Comparison of ENCODE assay signal across 1 cellular context in the genomic region with DNA sequence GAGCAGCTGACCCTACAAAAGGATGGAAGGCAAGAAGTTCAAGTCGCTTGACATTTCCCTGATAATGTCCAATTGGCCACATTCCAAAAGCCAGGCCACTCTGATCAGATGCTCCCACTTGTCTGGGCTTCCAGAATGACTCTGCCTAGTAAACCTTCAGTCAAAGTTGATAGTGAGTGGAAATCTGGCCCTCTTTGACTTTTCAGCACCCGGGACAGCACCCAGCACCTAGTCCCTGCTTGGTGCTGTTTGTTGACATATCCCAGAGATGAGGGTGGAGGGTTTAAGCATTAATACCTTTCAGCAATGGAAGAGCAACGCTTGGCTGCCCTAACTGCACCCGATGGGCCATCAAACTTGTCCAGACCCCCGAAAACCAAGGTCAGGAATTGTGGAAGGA.
TF ChIP-seq lines count a peak whose summit lies in the region.

No MANE protein-coding gene starts in this region.

TF ChIP-seq in HepG2, 621 proteins besides CTCF, POLR2A, EP300 and RAD21 (continued from another document):
- 0 out of 2 replicates have a peak, but pooled peaks have one; percentile 52 for TF ChIP-seq ERF (CRISPR knock-in tag; IDR thresholded peaks at IDR 0.05)
- TF ChIP-seq, protein P1, sequence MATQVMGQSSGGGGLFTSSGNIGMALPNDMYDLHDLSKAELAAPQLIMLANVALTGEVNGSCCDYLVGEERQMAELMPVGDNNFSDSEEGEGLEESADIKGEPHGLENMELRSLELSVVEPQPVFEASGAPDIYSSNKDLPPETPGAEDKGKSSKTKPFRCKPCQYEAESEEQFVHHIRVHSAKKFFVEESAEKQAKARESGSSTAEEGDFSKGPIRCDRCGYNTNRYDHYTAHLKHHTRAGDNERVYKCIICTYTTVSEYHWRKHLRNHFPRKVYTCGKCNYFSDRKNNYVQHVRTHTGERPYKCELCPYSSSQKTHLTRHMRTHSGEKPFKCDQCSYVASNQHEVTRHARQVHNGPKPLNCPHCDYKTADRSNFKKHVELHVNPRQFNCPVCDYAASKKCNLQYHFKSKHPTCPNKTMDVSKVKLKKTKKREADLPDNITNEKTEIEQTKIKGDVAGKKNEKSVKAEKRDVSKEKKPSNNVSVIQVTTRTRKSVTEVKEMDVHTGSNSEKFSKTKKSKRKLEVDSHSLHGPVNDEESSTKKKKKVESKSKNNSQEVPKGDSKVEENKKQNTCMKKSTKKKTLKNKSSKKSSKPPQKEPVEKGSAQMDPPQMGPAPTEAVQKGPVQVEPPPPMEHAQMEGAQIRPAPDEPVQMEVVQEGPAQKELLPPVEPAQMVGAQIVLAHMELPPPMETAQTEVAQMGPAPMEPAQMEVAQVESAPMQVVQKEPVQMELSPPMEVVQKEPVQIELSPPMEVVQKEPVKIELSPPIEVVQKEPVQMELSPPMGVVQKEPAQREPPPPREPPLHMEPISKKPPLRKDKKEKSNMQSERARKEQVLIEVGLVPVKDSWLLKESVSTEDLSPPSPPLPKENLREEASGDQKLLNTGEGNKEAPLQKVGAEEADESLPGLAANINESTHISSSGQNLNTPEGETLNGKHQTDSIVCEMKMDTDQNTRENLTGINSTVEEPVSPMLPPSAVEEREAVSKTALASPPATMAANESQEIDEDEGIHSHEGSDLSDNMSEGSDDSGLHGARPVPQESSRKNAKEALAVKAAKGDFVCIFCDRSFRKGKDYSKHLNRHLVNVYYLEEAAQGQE (IDR thresholded peaks at IDR 0.05; ENCODE audit: borderline replicate concordance in 1 of 2, low read depth in 1 of 2, low read length in 2 of 2), result peak; percentile 85 to 97
- peak; percentile 35; the same call in 1 of the 2 replicates for TF ChIP-seq FOXK1 (CRISPR knock-in tag; IDR thresholded peaks at IDR 0.05; ENCODE audit: borderline replicate concordance, low read depth)
- TF ChIP-seq, protein P2, sequence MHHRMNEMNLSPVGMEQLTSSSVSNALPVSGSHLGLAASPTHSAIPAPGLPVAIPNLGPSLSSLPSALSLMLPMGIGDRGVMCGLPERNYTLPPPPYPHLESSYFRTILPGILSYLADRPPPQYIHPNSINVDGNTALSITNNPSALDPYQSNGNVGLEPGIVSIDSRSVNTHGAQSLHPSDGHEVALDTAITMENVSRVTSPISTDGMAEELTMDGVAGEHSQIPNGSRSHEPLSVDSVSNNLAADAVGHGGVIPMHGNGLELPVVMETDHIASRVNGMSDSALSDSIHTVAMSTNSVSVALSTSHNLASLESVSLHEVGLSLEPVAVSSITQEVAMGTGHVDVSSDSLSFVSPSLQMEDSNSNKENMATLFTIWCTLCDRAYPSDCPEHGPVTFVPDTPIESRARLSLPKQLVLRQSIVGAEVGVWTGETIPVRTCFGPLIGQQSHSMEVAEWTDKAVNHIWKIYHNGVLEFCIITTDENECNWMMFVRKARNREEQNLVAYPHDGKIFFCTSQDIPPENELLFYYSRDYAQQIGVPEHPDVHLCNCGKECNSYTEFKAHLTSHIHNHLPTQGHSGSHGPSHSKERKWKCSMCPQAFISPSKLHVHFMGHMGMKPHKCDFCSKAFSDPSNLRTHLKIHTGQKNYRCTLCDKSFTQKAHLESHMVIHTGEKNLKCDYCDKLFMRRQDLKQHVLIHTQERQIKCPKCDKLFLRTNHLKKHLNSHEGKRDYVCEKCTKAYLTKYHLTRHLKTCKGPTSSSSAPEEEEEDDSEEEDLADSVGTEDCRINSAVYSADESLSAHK (CRISPR knock-in tag; IDR thresholded peaks at IDR 0.05; ENCODE audit: borderline replicate concordance), result no peak
- TF ChIP-seq SAP130 (CRISPR knock-in tag; IDR thresholded peaks at IDR 0.05; ENCODE audit: low read depth), result 0 out of 2 replicates have a peak, but pooled peaks have one; percentile 13
- TF ChIP-seq ATAD3A (CRISPR knock-in tag; IDR thresholded peaks at IDR 0.05), result no peak
- TF ChIP-seq GATAD2A (CRISPR knock-in tag; IDR thresholded peaks at IDR 0.05), result no peak
- TF ChIP-seq ZMYM4 (CRISPR knock-in tag; IDR thresholded peaks at IDR 0.05), result no peak
- TF ChIP-seq, protein P3, sequence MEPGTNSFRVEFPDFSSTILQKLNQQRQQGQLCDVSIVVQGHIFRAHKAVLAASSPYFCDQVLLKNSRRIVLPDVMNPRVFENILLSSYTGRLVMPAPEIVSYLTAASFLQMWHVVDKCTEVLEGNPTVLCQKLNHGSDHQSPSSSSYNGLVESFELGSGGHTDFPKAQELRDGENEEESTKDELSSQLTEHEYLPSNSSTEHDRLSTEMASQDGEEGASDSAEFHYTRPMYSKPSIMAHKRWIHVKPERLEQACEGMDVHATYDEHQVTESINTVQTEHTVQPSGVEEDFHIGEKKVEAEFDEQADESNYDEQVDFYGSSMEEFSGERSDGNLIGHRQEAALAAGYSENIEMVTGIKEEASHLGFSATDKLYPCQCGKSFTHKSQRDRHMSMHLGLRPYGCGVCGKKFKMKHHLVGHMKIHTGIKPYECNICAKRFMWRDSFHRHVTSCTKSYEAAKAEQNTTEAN (CRISPR knock-in tag; conservative IDR thresholded peaks at IDR 0.05), result peak; percentile 50; the same call in 1 of the 2 replicates
- TF ChIP-seq NPAS2 (CRISPR knock-in tag; IDR thresholded peaks at IDR 0.05; ENCODE audit: borderline replicate concordance), result no peak
- no peak for TF ChIP-seq ZFP36L2 (CRISPR knock-in tag; IDR thresholded peaks at IDR 0.05)
- no peak for TF ChIP-seq NFYB (CRISPR knock-in tag; IDR thresholded peaks at IDR 0.05)
- TF ChIP-seq HOXA5 (CRISPR knock-in tag; IDR thresholded peaks at IDR 0.05), result 0 out of 2 replicates have a peak, but pooled peaks have one; percentile 23
- TF ChIP-seq ZNF264 (CRISPR knock-in tag; IDR thresholded peaks at IDR 0.05), result 0 out of 2 replicates have a peak, but pooled peaks have one; percentile 35
- TF ChIP-seq, protein P4, sequence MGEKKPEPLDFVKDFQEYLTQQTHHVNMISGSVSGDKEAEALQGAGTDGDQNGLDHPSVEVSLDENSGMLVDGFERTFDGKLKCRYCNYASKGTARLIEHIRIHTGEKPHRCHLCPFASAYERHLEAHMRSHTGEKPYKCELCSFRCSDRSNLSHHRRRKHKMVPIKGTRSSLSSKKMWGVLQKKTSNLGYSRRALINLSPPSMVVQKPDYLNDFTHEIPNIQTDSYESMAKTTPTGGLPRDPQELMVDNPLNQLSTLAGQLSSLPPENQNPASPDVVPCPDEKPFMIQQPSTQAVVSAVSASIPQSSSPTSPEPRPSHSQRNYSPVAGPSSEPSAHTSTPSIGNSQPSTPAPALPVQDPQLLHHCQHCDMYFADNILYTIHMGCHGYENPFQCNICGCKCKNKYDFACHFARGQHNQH (CRISPR knock-in tag; IDR thresholded peaks at IDR 0.05), result no peak
- no peak for TF ChIP-seq ZNF570 (CRISPR knock-in tag; IDR thresholded peaks at IDR 0.05; ENCODE audit: borderline replicate concordance)
- 0 out of 2 replicates have a peak, but pooled peaks have one; percentile 41 for TF ChIP-seq BORCS8-MEF2B (CRISPR knock-in tag; IDR thresholded peaks at IDR 0.05)
- no peak for TF ChIP-seq SMC3 (IDR thresholded peaks at IDR 0.05; ENCODE audit: low read length)
- TF ChIP-seq ELF3 (CRISPR knock-in tag; IDR thresholded peaks at IDR 0.05), result 0 out of 2 replicates have a peak, but pooled peaks have one; percentile 32
- peak; percentile 53; the same call in 1 of the 2 replicates for TF ChIP-seq SRY (CRISPR knock-in tag; IDR thresholded peaks at IDR 0.05)
- no peak for TF ChIP-seq PHF20 (CRISPR knock-in tag; IDR thresholded peaks at IDR 0.05)
- TF ChIP-seq ZNF430 (CRISPR knock-in tag; IDR thresholded peaks at IDR 0.05), result 0 out of 2 replicates have a peak, but pooled peaks have one; percentile 45
- no peak for TF ChIP-seq MTF1 (CRISPR knock-in tag; IDR thresholded peaks at IDR 0.05)
